ENCODE assay signal across 8 cellular contexts in the genomic region with DNA sequence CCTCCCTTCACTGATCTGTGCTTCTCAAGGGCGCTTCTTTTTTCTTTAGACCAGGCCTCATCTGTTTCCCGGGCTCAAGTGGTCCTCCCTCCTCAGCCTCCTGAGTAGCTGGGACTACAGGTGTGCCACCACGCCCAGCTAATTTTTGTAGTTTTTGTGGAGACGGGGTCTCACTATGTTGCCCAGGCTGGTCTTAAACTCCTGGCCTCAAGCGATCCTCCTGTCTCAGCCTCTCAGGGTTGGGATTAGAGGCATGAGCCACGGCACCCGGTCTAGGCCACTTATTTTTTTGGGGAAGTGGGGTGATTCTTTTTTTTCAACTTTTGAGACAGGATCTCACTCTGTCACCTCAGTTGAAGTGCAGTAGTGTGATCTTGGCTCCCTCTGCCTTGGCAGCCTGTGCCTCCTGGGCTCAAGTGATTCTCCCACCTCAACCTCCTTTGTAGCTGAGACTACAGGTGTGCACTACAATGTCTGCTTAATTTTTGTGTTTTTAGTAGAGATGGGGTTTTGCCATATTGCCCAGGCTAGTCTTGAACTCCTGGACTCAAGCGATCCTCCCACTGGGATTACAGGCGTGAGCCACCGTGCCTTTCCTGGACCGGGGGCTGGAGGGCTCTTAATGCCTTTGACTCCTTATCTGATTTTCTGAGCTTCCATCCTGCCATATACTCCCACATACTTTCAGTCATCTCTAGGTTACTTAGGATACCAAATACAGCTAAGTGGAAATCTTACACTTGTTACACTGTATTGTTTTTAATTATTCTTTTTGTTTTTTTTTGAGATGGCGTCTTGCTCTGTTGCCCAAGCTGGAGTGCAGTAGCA. TPM values are rescaled to one million over a fixed set of nuclear protein-coding genes. Genes with fewer than 3 reads are reported as not detected.
DNase-seq lines count a peak whose midpoint lies in the region; ATAC-seq and TF ChIP-seq lines count a peak whose summit lies in the region.

No MANE protein-coding gene starts in this region.

- H3K4me1 ChIP-seq in thoracic aorta (ENCODE audit: control insufficient read depth in 1 of 2, low read depth in 2 of 2), result peaks cover 7 to 35% of the 10 kb centered on the region in 2 donors

- peak overlapping the region; percentile 74 for H3K4me3 Mint-ChIP-seq in activated T-cell treated with anti-CD3 and anti-CD28 coated beads, Interleukin-2, amount 50 U/mL, for 4 hours

- H3K9me3 Mint-ChIP-seq in activated T-cell treated with anti-CD3 and anti-CD28 coated beads, Interleukin-2, amount 50 U/mL, for 4 hours, result no peaks in the 10 kb centered on the region
- no peaks in the 10 kb centered on the region for H3K9me3 Mint-ChIP-seq in activated naive CD4-positive, alpha-beta T cell treated with anti-CD3 and anti-CD28 coated beads, Interleukin-2, amount 50 U/mL, for 72 hours

- peak overlapping the region; percentile 60 for H3K4me3 ChIP-seq in thoracic aorta

- peak overlapping the region; percentile 23 to 81 for H3K27ac Mint-ChIP-seq in activated naive CD4-positive, alpha-beta T cell treated with anti-CD3 and anti-CD28 coated beads, Interleukin-2, amount 50 U/mL, for 72 hours

- H3K27me3 ChIP-seq in thoracic aorta (replicated peaks; ENCODE audit: insufficient read depth), result no peaks in the 10 kb centered on the region

- H3K4me1 Mint-ChIP-seq in activated T-cell treated with anti-CD3 and anti-CD28 coated beads, Interleukin-2, amount 50 U/mL, for 4 hours (ENCODE audit: low read depth), result peaks cover 14% of the 10 kb centered on the region

- DNase-seq in activated T-cell treated with anti-CD3 and anti-CD28 coated beads, Interleukin-2, amount 50 U/mL, for 4 hours, result no peak
- DNase-seq in activated T-cell treated with anti-CD3 and anti-CD28 coated beads for 4 hours (no peak), kidney glomerular epithelial cell (lab: John Stamatoyannopoulos, UW) (peak; percentile 59), thoracic aorta (ENCODE audit: low spot score) (no peak), A172 (ENCODE audit: low spot score) (no peak), activated gamma-delta T cell (lab: John Stamatoyannopoulos, UW) (no peak)
- no peak for DNase-seq in activated naive CD4-positive, alpha-beta T cell treated with anti-CD3 and anti-CD28 coated beads, Interleukin-2, amount 50 U/mL, for 72 hours (ENCODE audit: low spot score in 2 of 2)

- no peak for ATAC-seq in activated T-cell treated with anti-CD3 and anti-CD28 coated beads, Interleukin-2, amount 50 U/mL, for 4 hours
- no peak for ATAC-seq in activated naive CD4-positive, alpha-beta T cell treated with anti-CD3 and anti-CD28 coated beads, Interleukin-2, amount 50 U/mL, for 72 hours
- ATAC-seq in thoracic aorta (ENCODE audit: insufficient number of reproducible peaks, low FRiP score, low read depth), result no peak
- no peak for ATAC-seq in HG02938 (IDR thresholded peaks at IDR 0.05; ENCODE audit: unreplicated experiment)

- TF ChIP-seq CTCF in thoracic aorta (IDR thresholded peaks at IDR 0.05), result no peak

- peaks cover 12% of the 10 kb centered on the region for H3K36me3 ChIP-seq in thoracic aorta

- H3K36me3 Mint-ChIP-seq in activated T-cell treated with anti-CD3 and anti-CD28 coated beads, Interleukin-2, amount 50 U/mL, for 4 hours (ENCODE audit: insufficient read depth), result peaks cover 9% of the 10 kb centered on the region
- no peaks in the 10 kb centered on the region for H3K36me3 Mint-ChIP-seq in activated naive CD4-positive, alpha-beta T cell treated with anti-CD3 and anti-CD28 coated beads, Interleukin-2, amount 50 U/mL, for 72 hours

- H3K27ac ChIP-seq in thoracic aorta, result peak overlapping the region; percentile 46 to 50

- no peaks in the 10 kb centered on the region for H3K27me3 Mint-ChIP-seq in activated T-cell treated with anti-CD3 and anti-CD28 coated beads, Interleukin-2, amount 50 U/mL, for 4 hours (ENCODE audit: low read depth)

- H3K9me3 ChIP-seq in thoracic aorta, result no peaks in the 10 kb centered on the region

RNA-seq across cellular contexts. Expression of gene MFAP2, which starts 18.9 kb away (rescaled TPM):
- total RNA-seq in activated T-cell treated with anti-CD3 and anti-CD28 coated beads, Interleukin-2, amount 50 U/mL, for 4 hours, result under 1 TPM in 1 of 3 donors, not detected in 2; 0.26 TPM
- total RNA-seq in activated naive CD4-positive, alpha-beta T cell treated with anti-CD3 and anti-CD28 coated beads, Interleukin-2, amount 50 U/mL, for 72 hours, result under 1 TPM in 1 of 2 donors, not detected in 1; 0.37 TPM
- total RNA-seq in thoracic aorta, result 10 to 100 TPM; 24.0 to 62.2 TPM
- 0.41 TPM in 1 of 2 replicates, not detected in the other for total RNA-seq in A172 (2014; rRNA removed; shearing (Covaris generic))

RNA-seq across cellular contexts. Expression of gene CROCC, which starts 39.8 kb away (rescaled TPM):
- total RNA-seq in activated T-cell treated with anti-CD3 and anti-CD28 coated beads, Interleukin-2, amount 50 U/mL, for 4 hours, result 10 to 100 TPM; 20.0 to 24.7 (median 20.3) TPM
- 10 to 100 TPM; 28.4 to 35.5 TPM for total RNA-seq in activated naive CD4-positive, alpha-beta T cell treated with anti-CD3 and anti-CD28 coated beads, Interleukin-2, amount 50 U/mL, for 72 hours
- 10 to 100 TPM; 49.7 to 56.2 TPM for total RNA-seq in thoracic aorta
- total RNA-seq in A172 (2014; rRNA removed; shearing (Covaris generic)), result 3.4 and 5.0 TPM in 2 replicates

RNA-seq across cellular contexts. Expression of gene ATP13A2, which starts 50.2 kb away (rescaled TPM):
- 10 to 100 TPM; 48.0 to 55.1 (median 48.3) TPM for total RNA-seq in activated T-cell treated with anti-CD3 and anti-CD28 coated beads, Interleukin-2, amount 50 U/mL, for 4 hours
- total RNA-seq in activated naive CD4-positive, alpha-beta T cell treated with anti-CD3 and anti-CD28 coated beads, Interleukin-2, amount 50 U/mL, for 72 hours, result 10 to 100 TPM; 13.9 to 24.7 TPM
- total RNA-seq in thoracic aorta, result 10 to 100 TPM; 45.1 to 59.0 TPM
- 39.9 and 57.7 TPM in 2 replicates for total RNA-seq in A172 (2014; rRNA removed; shearing (Covaris generic))

Comparison
In these comparisons a context has a peak if more than half of its experiments do, and no peak if none do; other contexts are left out.
1. RNA of gene MFAP2, which starts 18.9 kb away (total RNA-seq): 24.0 to 62.2 TPM in thoracic aorta; 0.37 TPM in activated naive CD4-positive, alpha-beta T cell treated with anti-CD3 and anti-CD28 coated beads, Interleukin-2, amount 50 U/mL, for 72 hours, 0.26 TPM in activated T-cell treated with anti-CD3 and anti-CD28 coated beads, Interleukin-2, amount 50 U/mL, for 4 hours and 0.41 TPM in A172; every median in the first group is over 10 times any median in the second.